Comparison of ENCODE assay signal across 1 cellular context in the genomic region with DNA sequence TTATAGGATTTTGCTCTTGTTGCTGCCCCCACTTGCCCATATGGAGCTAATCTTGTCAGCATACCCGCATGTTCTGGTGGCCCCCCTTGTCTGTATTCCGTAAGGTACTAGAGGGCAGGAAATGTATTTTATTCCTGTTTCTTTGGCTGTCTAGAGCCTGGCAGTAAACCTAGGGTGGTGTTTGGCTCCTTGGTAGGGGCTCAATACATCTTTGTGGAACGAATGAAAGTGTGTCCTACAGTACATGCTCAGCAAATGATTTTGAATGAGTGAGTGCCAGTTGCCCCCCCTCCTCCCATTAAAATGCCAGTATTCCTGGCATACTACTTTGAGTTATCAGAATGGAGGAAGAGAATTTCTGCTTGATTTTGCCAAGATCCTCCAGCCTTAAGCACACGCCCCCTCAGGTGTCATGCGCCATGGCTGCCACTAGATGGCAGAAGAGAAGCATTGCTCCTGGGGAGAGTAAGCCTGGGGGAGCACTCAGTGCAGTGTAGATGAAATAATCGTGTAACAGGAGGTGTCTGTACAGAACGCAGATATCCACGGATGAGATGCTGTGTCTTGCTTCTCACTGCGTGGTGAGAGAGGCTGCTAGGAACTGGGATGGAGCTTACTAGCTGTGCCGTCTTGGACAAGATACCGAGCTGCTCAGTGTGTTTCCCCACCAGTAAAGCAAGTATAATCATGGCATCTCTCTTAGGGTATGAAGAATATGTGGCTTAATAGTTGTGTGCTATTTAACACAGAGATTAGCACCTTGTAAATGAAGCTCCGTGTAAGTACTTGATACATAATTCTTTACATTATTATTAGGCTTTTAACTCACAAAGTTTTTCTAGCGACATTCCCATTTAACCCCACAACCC.
TF ChIP-seq lines count a peak whose summit lies in the region.

No MANE protein-coding gene starts in this region.

TF ChIP-seq in K562, 482 proteins besides CTCF, POLR2A, EP300 and RAD21 (continued from another document):
- TF ChIP-seq, protein P1, sequence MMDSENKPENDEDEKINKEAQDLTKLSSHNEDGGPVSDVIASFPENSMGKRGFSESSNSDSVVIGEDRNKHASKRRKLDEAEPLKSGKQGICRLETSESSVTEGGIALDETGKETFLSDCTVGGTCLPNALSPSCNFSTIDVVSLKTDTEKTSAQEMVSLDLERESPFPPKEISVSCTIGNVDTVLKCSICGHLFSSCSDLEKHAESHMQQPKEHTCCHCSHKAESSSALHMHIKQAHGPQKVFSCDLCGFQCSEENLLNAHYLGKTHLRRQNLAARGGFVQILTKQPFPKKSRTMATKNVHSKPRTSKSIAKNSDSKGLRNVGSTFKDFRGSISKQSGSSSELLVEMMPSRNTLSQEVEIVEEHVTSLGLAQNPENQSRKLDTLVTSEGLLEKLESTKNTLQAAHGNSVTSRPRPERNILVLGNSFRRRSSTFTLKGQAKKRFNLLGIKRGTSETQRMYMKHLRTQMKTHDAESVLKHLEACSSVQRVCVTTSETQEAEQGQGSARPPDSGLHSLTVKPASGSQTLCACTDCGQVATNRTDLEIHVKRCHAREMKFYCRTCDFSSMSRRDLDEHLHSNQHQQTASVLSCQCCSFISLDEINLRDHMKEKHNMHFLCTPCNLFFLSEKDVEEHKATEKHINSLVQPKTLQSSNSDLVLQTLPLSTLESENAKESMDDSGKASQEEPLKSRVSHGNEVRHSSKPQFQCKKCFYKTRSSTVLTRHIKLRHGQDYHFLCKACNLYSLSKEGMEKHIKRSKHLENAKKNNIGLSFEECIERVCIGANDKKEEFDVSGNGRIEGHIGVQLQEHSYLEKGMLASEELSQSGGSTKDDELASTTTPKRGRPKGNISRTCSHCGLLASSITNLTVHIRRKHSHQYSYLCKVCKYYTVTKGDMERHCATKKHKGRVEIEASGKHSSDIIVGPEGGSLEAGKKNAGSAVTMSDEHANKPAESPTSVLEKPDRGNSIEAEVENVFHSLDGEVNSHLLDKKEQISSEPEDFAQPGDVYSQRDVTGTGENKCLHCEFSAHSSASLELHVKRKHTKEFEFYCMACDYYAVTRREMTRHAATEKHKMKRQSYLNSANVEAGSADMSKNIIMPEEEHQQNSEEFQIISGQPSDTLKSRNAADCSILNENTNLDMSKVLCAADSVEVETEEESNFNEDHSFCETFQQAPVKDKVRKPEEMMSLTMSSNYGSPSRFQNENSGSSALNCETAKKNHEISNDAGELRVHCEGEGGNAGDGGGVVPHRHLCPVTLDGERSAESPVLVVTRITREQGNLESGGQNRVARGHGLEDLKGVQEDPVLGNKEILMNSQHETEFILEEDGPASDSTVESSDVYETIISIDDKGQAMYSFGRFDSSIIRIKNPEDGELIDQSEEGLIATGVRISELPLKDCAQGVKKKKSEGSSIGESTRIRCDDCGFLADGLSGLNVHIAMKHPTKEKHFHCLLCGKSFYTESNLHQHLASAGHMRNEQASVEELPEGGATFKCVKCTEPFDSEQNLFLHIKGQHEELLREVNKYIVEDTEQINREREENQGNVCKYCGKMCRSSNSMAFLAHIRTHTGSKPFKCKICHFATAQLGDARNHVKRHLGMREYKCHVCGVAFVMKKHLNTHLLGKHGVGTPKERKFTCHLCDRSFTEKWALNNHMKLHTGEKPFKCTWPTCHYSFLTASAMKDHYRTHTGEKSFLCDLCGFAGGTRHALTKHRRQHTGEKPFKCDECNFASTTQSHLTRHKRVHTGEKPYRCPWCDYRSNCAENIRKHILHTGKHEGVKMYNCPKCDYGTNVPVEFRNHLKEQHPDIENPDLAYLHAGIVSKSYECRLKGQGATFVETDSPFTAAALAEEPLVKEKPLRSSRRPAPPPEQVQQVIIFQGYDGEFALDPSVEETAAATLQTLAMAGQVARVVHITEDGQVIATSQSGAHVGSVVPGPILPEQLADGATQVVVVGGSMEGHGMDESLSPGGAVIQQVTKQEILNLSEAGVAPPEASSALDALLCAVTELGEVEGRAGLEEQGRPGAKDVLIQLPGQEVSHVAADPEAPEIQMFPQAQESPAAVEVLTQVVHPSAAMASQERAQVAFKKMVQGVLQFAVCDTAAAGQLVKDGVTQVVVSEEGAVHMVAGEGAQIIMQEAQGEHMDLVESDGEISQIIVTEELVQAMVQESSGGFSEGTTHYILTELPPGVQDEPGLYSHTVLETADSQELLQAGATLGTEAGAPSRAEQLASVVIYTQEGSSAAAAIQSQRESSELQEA (IDR thresholded peaks at IDR 0.05; ENCODE audit: low read depth) = no peak
- TF ChIP-seq, protein P2, sequence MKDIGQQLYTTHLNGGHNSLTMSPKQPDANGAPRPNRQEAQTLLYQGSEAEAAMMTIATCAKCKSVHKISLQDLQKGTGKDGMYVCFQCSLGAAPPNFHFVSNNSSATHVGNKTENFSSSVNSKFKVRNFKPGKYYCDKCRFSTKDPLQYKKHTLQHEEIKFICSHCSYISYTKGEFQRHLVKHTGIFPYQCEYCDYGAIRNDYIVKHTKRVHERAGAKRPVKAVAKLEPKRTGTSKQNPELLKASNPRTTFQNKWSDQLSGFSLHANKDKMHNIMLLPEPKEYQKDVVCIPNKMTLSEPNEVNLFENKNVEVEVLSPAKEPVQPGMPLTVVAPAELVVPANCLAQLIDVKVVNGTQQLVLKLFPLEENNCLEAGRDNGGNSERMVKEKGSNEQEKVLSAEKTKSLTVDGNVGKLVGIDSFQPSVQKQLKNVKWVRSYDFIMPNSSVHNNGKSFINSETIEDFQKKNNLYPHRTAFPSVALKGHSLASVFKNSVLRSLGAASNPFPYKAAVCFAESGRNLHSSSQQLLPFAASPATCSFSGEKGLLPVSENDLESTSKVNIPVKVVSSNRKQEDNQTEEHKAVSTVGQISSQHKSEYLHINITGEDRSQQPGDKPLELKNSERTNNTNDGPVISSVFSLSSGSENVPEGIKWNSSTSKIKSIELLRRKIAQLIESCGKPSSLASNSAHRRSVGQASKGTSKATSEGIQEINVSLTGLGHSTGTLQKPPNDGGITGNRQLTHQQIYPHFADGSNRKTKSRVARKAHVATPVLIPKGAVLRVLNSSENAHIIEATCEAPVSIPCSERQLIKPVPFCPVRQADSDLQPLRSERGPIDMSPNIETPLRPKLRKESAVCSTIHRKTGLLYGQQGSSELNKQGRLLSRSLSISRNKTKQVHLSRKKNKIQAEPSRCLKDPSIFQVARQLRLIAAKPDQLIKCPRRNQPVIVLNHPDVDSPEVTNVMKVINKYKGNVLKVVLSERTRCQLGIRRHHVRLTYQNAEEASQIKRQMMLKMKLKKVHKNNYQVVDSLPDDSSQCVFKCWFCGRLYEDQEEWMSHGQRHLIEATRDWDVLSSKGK (CRISPR knock-in tag; IDR thresholded peaks at IDR 0.05) = no peak
- TF ChIP-seq TAL1 (IDR thresholded peaks at IDR 0.05) (no peak), CBFA2T2 (conservative IDR thresholded peaks at IDR 0.05) (no peak), CBX2 (IDR thresholded peaks at IDR 0.05; ENCODE audit: insufficient read depth, low read length, poor library complexity, severe bottlenecking) (no peak), MECOM (CRISPR knock-in tag; IDR thresholded peaks at IDR 0.05) (no peak), ZNF324 (CRISPR knock-in tag; IDR thresholded peaks at IDR 0.05) (no peak), TAF1 (IDR thresholded peaks at IDR 0.05; ENCODE audit: control insufficient read depth, extremely low read depth, insufficient read depth, low read length, severe bottlenecking) (no peak), MYBL2 (IDR thresholded peaks at IDR 0.05; ENCODE audit: low read depth) (no peak), MYBL2 (CRISPR knock-in tag; IDR thresholded peaks at IDR 0.05; ENCODE audit: borderline replicate concordance) (no peak), MCM3 (IDR thresholded peaks at IDR 0.05) (no peak), EGR1 (conservative IDR thresholded peaks at IDR 0.05) (peak; percentile 82), ZNF695 (CRISPR knock-in tag; IDR thresholded peaks at IDR 0.05) (no peak), ZNF3 (CRISPR knock-in tag; IDR thresholded peaks at IDR 0.05) (no peak), FOXK1 (CRISPR knock-in tag; IDR thresholded peaks at IDR 0.05; ENCODE audit: borderline replicate concordance) (no peak)
- TF ChIP-seq, protein P3, sequence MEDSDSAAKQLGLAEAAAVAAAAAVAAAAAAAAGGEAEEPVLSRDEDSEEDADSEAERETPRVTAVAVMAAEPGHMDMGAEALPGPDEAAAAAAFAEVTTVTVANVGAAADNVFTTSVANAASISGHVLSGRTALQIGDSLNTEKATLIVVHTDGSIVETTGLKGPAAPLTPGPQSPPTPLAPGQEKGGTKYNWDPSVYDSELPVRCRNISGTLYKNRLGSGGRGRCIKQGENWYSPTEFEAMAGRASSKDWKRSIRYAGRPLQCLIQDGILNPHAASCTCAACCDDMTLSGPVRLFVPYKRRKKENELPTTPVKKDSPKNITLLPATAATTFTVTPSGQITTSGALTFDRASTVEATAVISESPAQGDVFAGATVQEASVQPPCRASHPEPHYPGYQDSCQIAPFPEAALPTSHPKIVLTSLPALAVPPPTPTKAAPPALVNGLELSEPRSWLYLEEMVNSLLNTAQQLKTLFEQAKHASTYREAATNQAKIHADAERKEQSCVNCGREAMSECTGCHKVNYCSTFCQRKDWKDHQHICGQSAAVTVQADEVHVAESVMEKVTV (CRISPR knock-in tag; IDR thresholded peaks at IDR 0.05) = peak; percentile 82
- TF ChIP-seq, protein P4, sequence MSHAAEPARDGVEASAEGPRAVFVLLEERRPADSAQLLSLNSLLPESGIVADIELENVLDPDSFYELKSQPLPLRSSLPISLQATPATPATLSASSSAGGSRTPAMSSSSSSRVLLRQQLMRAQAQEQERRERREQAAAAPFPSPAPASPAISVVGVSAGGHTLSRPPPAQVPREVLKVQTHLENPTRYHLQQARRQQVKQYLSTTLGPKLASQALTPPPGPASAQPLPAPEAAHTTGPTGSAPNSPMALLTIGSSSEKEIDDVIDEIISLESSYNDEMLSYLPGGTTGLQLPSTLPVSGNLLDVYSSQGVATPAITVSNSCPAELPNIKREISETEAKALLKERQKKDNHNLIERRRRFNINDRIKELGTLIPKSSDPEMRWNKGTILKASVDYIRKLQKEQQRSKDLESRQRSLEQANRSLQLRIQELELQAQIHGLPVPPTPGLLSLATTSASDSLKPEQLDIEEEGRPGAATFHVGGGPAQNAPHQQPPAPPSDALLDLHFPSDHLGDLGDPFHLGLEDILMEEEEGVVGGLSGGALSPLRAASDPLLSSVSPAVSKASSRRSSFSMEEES (CRISPR knock-in tag; IDR thresholded peaks at IDR 0.05) = no peak
- TF ChIP-seq, protein P5, sequence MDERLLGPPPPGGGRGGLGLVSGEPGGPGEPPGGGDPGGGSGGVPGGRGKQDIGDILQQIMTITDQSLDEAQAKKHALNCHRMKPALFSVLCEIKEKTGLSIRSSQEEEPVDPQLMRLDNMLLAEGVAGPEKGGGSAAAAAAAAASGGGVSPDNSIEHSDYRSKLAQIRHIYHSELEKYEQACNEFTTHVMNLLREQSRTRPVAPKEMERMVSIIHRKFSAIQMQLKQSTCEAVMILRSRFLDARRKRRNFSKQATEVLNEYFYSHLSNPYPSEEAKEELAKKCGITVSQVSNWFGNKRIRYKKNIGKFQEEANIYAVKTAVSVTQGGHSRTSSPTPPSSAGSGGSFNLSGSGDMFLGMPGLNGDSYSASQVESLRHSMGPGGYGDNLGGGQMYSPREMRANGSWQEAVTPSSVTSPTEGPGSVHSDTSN (CRISPR knock-in tag; IDR thresholded peaks at IDR 0.05; ENCODE audit: low read depth) = no peak
- TF ChIP-seq, protein P5 (tag; conservative IDR thresholded peaks at IDR 0.05; ENCODE audit: low read depth) = no peak
- TF ChIP-seq, protein P6, sequence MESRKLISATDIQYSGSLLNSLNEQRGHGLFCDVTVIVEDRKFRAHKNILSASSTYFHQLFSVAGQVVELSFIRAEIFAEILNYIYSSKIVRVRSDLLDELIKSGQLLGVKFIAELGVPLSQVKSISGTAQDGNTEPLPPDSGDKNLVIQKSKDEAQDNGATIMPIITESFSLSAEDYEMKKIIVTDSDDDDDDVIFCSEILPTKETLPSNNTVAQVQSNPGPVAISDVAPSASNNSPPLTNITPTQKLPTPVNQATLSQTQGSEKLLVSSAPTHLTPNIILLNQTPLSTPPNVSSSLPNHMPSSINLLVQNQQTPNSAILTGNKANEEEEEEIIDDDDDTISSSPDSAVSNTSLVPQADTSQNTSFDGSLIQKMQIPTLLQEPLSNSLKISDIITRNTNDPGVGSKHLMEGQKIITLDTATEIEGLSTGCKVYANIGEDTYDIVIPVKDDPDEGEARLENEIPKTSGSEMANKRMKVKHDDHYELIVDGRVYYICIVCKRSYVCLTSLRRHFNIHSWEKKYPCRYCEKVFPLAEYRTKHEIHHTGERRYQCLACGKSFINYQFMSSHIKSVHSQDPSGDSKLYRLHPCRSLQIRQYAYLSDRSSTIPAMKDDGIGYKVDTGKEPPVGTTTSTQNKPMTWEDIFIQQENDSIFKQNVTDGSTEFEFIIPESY (CRISPR knock-in tag; IDR thresholded peaks at IDR 0.05) = peak; percentile 64
